Comparison of ENCODE assay signal across 8 cellular contexts in the genomic region with DNA sequence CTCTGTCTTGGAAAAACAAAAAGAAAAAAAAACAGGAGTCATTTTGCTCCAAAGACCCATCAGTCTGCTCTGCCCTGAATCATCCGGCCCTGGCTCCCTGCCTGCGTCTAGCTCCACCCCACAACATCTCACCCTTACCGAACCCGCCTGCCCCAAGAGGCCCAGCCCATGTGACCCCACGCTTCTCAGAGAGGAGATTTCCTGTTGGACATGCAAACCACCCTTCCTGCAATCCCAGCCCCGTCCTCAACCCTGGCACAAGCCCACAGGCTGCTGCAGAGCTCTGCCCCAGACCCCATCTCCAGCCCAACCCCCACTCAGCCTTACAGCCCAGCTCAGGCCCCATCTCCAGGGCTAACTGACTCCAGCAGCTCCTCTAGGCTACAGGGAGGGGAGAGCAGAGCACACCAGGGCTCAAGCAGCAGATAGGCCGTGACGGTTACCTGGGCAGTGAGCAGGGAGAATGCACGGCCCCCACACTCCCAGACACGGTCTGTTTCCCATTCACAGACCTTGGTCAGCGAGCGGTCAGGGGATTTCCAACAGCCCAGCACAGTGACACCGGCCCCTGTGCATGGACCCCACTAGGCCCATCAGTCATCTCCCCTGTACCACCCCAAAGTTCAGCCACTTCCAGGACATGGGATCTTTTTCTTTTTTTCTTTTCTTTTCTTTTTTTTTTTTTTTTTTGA.
A peak's percentile ranks its signal among the peaks of the same experiment; 100 is the strongest.
DNase-seq lines count a peak whose midpoint lies in the region; ATAC-seq, FAIRE-seq and TF ChIP-seq lines count a peak whose summit lies in the region.

No MANE protein-coding gene starts in this region.

- intact Hi-C loops in uterus (cut with DNase I; ENCODE audit: low total_unique reads), result no loop called here
- intact Hi-C loops in activated CD8-positive, alpha-beta T cell treated with anti-CD3 and anti-CD28 coated beads for 36 hours (cut with micrococcal nuclease), result no loop called here

- no peaks in the 10 kb centered on the region for H3K36me3 ChIP-seq in uterus

- FAIRE-seq in GM12891 (lab: Jason Lieb, UNC), result peak; percentile 68

- no peaks in the 10 kb centered on the region for H3K9me3 ChIP-seq in uterus

- TF ChIP-seq CTCF in HFFc6 (IDR thresholded peaks at IDR 0.05), result no peak
- no peak for TF ChIP-seq CTCF in epithelial cell of esophagus (IDR thresholded peaks at IDR 0.05; ENCODE audit: insufficient read depth, low read depth, low read length, missing control alignments)
- TF ChIP-seq CTCF in uterus (IDR thresholded peaks at IDR 0.05), result no peak
- no peak for TF ChIP-seq CTCF in activated CD8-positive, alpha-beta T cell treated with anti-CD3 and anti-CD28 coated beads for 36 hours (IDR thresholded peaks at IDR 0.05)

- peak overlapping the region; percentile 96 for H3K27ac Mint-ChIP-seq in HFFc6
- H3K27ac Mint-ChIP-seq in activated CD8-positive, alpha-beta T cell treated with anti-CD3 and anti-CD28 coated beads for 36 hours, result no peak overlapping the region

- peaks cover 0 to 12% of the 10 kb centered on the region in 2 donors for H3K4me1 ChIP-seq in uterus

- CTCF ChIA-PET in activated CD8-positive, alpha-beta T cell treated with anti-CD3 and anti-CD28 coated beads for 36 hours (lab: Charles Lee), result no interaction called here

- no peaks in the 10 kb centered on the region for H3K27me3 ChIP-seq in uterus

- H3K4me3 ChIP-seq in epithelial cell of esophagus (ENCODE audit: low read length) (no peak overlapping the region), uterus (no peak overlapping the region)

- no peak for TF ChIP-seq POLR2A in GM12891 (IDR thresholded peaks at IDR 0.05; ENCODE audit: low read depth, low read length)
- TF ChIP-seq POLR2A in uterus (IDR thresholded peaks at IDR 0.05), result no peak

- peaks cover 21% of the 10 kb centered on the region for H3K4me1 Mint-ChIP-seq in HFFc6 (ENCODE audit: low read depth)
- no peaks in the 10 kb centered on the region for H3K4me1 Mint-ChIP-seq in activated CD8-positive, alpha-beta T cell treated with anti-CD3 and anti-CD28 coated beads for 36 hours (ENCODE audit: low read depth)

- H3K27me3 Mint-ChIP-seq in HFFc6 (ENCODE audit: insufficient read depth), result peaks cover 4% of the 10 kb centered on the region
- no peaks in the 10 kb centered on the region for H3K27me3 Mint-ChIP-seq in activated CD8-positive, alpha-beta T cell treated with anti-CD3 and anti-CD28 coated beads for 36 hours

- DNase-seq in GM12891 (ENCODE audit: insufficient read length, low spot score) (peak; percentile 56), HFFc6 (peak; percentile 81), NCI-H510A treated with DMSO at 0.1 percent for 48 hours (lab: John Stamatoyannopoulos, UW) (peak; percentile 62), epithelial cell of esophagus (ENCODE audit: low read depth) (peak; percentile 87), mesenteric fat pad (ENCODE audit: low spot score) (peak; percentile 92), uterus (peak; percentile 89)
- no peak for DNase-seq in activated naive CD4-positive, alpha-beta T cell treated with anti-CD3 and anti-CD28 coated beads, Interleukin-2, amount 50 U/mL, for 16 hours
- DNase-seq in activated CD8-positive, alpha-beta T cell treated with anti-CD3 and anti-CD28 coated beads for 36 hours, result no peak

- no peak for ATAC-seq in activated CD8-positive, alpha-beta T cell treated with anti-CD3 and anti-CD28 coated beads for 36 hours

- H3K9me3 Mint-ChIP-seq in HFFc6, result no peaks in the 10 kb centered on the region
- H3K9me3 Mint-ChIP-seq in activated CD8-positive, alpha-beta T cell treated with anti-CD3 and anti-CD28 coated beads for 36 hours, result no peaks in the 10 kb centered on the region

- H3K4me3 Mint-ChIP-seq in HFFc6, result peak overlapping the region; percentile 56
- no peak overlapping the region for H3K4me3 Mint-ChIP-seq in activated CD8-positive, alpha-beta T cell treated with anti-CD3 and anti-CD28 coated beads for 36 hours

- H3K36me3 Mint-ChIP-seq in HFFc6 (ENCODE audit: low read depth), result no peaks in the 10 kb centered on the region
- H3K36me3 Mint-ChIP-seq in activated CD8-positive, alpha-beta T cell treated with anti-CD3 and anti-CD28 coated beads for 36 hours (ENCODE audit: low read depth), result no peaks in the 10 kb centered on the region

- peak overlapping the region; percentile 66 to 70 for H3K27ac ChIP-seq in uterus

- POLR2A ChIA-PET in activated CD8-positive, alpha-beta T cell treated with anti-CD3 and anti-CD28 coated beads for 36 hours (lab: Charles Lee), result no interaction called here

TF ChIP-seq in GM12891, 5 proteins besides CTCF, POLR2A, EP300 and RAD21:
- TF ChIP-seq PAX5 (IDR thresholded peaks at IDR 0.05; ENCODE audit: insufficient read depth, low read length, severe bottlenecking) (peak; percentile 36), TAF1 (IDR thresholded peaks at IDR 0.05; ENCODE audit: low read depth, low read length) (no peak)
TF ChIP-seq in GM12891: peak in this region for 1.

Comparison
In these comparisons a context has a peak if more than half of its experiments do, and no peak if none do; other contexts are left out.
1. DNase-seq: peak in GM12891 (single experiment), HFFc6 (single experiment), NCI-H510A treated with DMSO at 0.1 percent for 48 hours (single experiment), epithelial cell of esophagus (single experiment), mesenteric fat pad (single experiment) and uterus (2 of 2); none in activated naive CD4-positive, alpha-beta T cell treated with anti-CD3 and anti-CD28 coated beads, Interleukin-2, amount 50 U/mL, for 16 hours (single experiment) and activated CD8-positive, alpha-beta T cell treated with anti-CD3 and anti-CD28 coated beads for 36 hours (single experiment).